ENCODE assay signal across 9 cellular contexts in the genomic region with DNA sequence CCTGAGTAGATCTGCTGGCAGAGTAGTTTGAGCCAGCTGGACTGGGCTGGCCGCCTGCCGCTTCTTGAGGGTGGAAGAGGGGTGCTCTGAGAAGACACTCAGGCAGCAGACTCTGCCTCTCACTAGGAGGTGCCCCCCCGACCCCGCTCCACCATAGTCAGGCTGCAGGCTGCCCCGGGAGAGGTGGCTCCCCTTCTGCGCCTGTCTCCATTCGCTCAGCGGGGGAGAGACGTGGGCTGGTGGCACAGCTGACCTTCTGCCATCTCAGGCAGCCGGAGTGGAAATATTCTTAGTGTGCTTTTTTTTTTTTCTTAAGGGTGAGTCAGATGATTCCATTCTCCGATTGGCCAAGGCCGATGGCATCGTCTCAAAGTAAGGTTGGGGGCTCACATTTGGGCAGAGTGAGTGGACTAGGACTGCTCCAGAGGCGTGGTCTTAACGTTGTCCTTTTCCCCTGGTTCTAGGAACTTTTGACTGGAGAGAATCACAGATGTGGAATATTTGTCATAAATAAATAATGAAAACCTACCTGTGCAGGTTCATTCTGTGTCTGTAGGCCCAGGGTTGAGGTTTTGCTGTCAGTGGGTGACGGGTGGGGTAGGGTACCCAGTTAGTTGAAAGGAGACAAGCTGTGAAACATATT. TPM values are rescaled to one million over a fixed set of nuclear protein-coding genes. Genes with fewer than 3 reads are reported as not detected.
A peak's percentile ranks its signal among the peaks of the same experiment; 100 is the strongest.
DNase-seq lines count a peak whose midpoint lies in the region; FAIRE-seq and TF ChIP-seq lines count a peak whose summit lies in the region.
"Had no signal": no experiment of that assay in that cellular context is flagged by ENCODE, and none has a peak within 500 bp of the region (broad histone marks: within the 10 kb centered on the region; RNA-seq: fewer than 3 reads in every experiment).

No MANE protein-coding gene starts in this region.

- no peak for FAIRE-seq in GM12892 (lab: Jason Lieb, UNC)
- FAIRE-seq in GM19239 (lab: Jason Lieb, UNC): no peak

- TF ChIP-seq CTCF in DOHH2 (IDR thresholded peaks at IDR 0.05; ENCODE audit: low read depth, low read length, poor library complexity, severe bottlenecking): no peak
- no peak for TF ChIP-seq CTCF in Peyer's patch (IDR thresholded peaks at IDR 0.05)
- no peak for TF ChIP-seq CTCF in endodermal cell (conservative IDR thresholded peaks at IDR 0.05)
- TF ChIP-seq CTCF in osteocyte (IDR thresholded peaks at IDR 0.05): no peak

- peak overlapping the region; percentile 94 for H3K4me3 Mint-ChIP-seq in endodermal cell
- peak overlapping the region; percentile 87 for H3K4me3 Mint-ChIP-seq in osteocyte (ENCODE audit: unreplicated experiment)

- no peaks in the 10 kb centered on the region for H3K9me3 ChIP-seq in DOHH2 (ENCODE audit: control insufficient read depth, insufficient read depth, low read length)
- no peaks in the 10 kb centered on the region for H3K9me3 ChIP-seq in Peyer's patch
- no peaks in the 10 kb centered on the region for H3K9me3 ChIP-seq in endodermal cell (ENCODE audit: control insufficient read depth, low read length)

- peaks cover 11% of the 10 kb centered on the region for H4K20me1 ChIP-seq in DOHH2 (ENCODE audit: control insufficient read depth, insufficient read depth, low read depth, low read length)

- H3K27ac ChIP-seq in DOHH2 (ENCODE audit: low read depth, low read length) (peak overlapping the region; percentile 78), Peyer's patch (peak overlapping the region in 2 of 4 donors; percentile 91 to 97), endodermal cell (ENCODE audit: low read depth, low read length) (no peak overlapping the region)

- H3K9ac ChIP-seq in endodermal cell (ENCODE audit: extremely low read depth, low read length, poor library complexity, severe bottlenecking): peak overlapping the region; percentile 91

- no peak for TF ChIP-seq POLR2A in Peyer's patch (IDR thresholded peaks at IDR 0.05)
- no peak for TF ChIP-seq POLR2A in GM12892 (IDR thresholded peaks at IDR 0.05; ENCODE audit: low read depth, low read length)

- H3K27me3 Mint-ChIP-seq in endodermal cell (ENCODE audit: insufficient read depth): no peaks in the 10 kb centered on the region
- H3K27me3 Mint-ChIP-seq in osteocyte (ENCODE audit: unreplicated experiment): no peaks in the 10 kb centered on the region

- no peaks in the 10 kb centered on the region for H3K27me3 ChIP-seq in DOHH2 (ENCODE audit: control insufficient read depth, low read length)
- no peaks in the 10 kb centered on the region for H3K27me3 ChIP-seq in Peyer's patch
- H3K27me3 ChIP-seq in endodermal cell (ENCODE audit: control insufficient read depth, insufficient read depth, low read length, poor library complexity, severe bottlenecking): no peaks in the 10 kb centered on the region

- H3K4me3 ChIP-seq in DOHH2 (ENCODE audit: low read length) (peak overlapping the region; percentile 100), Peyer's patch (peak overlapping the region; percentile 72 to 98 (median 84)), endodermal cell (ENCODE audit: low read length) (peak overlapping the region; percentile 100)

- H3K79me2 ChIP-seq in DOHH2 (ENCODE audit: control insufficient read depth, low read length): peaks cover 64% of the 10 kb centered on the region

- WGBS in endodermal cell (ENCODE audit: insufficient coverage in 1 of 2, insufficient read length in 1 of 2), 2 experiments: 90 to 94% methylated on average over 11 to 16 of the region's 16 CpGs

- peaks cover 37% of the 10 kb centered on the region for H3F3A ChIP-seq in DOHH2 (ENCODE audit: control insufficient read depth, insufficient read depth)

- H3K9me2 ChIP-seq in DOHH2 (replicated peaks; ENCODE audit: control insufficient read depth, low read length): no peaks in the 10 kb centered on the region

- H3K36me3 ChIP-seq in DOHH2 (ENCODE audit: control insufficient read depth, low read length) (peaks cover 67% of the 10 kb centered on the region), Peyer's patch (peaks cover 0 to 21% (median 0%) of the 10 kb centered on the region in 3 donors), endodermal cell (ENCODE audit: control insufficient read depth, insufficient read depth, low read length) (peaks cover 33% of the 10 kb centered on the region)

- H3K4me2 ChIP-seq in DOHH2 (ENCODE audit: low read length): peak overlapping the region; percentile 80

- H3K4me1 Mint-ChIP-seq in endodermal cell (peaks cover 20% of the 10 kb centered on the region), osteocyte (ENCODE audit: unreplicated experiment) (peaks cover 24% of the 10 kb centered on the region)

- H3K36me3 Mint-ChIP-seq in endodermal cell (ENCODE audit: low read depth) (peaks cover 31% of the 10 kb centered on the region), osteocyte (ENCODE audit: unreplicated experiment) (peaks cover 4% of the 10 kb centered on the region)

- H3K4me1 ChIP-seq in DOHH2 (ENCODE audit: control insufficient read depth, low read length) (peaks cover 26% of the 10 kb centered on the region), Peyer's patch (peaks cover 0 to 23% (median 16%) of the 10 kb centered on the region in 4 donors), endodermal cell (ENCODE audit: control insufficient read depth, insufficient read depth, low read length) (no peaks in the 10 kb centered on the region)

- DNase-seq in Peyer's patch: no peak
- no peak for DNase-seq in endodermal cell
- DNase-seq in osteocyte (ENCODE audit: extremely low spot score, unreplicated experiment): no peak
- DNase-seq in iPS-NIHi11 (ENCODE audit: low spot score): no peak
- DNase-seq in GM12892 (ENCODE audit: insufficient read length): no peak
- DNase-seq in GM19239 (ENCODE audit: insufficient read length, low spot score): no peak
- no peak for DNase-seq in HuH-7 (ENCODE audit: low spot score)

- H3K27ac Mint-ChIP-seq in endodermal cell: peak overlapping the region; percentile 92
- peak overlapping the region; percentile 70 for H3K27ac Mint-ChIP-seq in osteocyte (ENCODE audit: unreplicated experiment)

- H3K9me3 Mint-ChIP-seq in endodermal cell (no peaks in the 10 kb centered on the region), osteocyte (ENCODE audit: unreplicated experiment) (no peaks in the 10 kb centered on the region)

RNA-seq across cellular contexts. Expression of a gene that starts 1.2 kb away (rescaled TPM):
- total RNA-seq in Peyer's patch (100 to 1,000 TPM; 507 to 769 (median 622) TPM), endodermal cell (1,000 to 10,000 TPM; 1,288 to 1,382 TPM), osteocyte (1,013 and 1,039 TPM in 2 replicates)
- polyA plus RNA-seq in endodermal cell (2013, experiment 1 of 2): 1,213 TPM
- polyA plus RNA-seq in endodermal cell (2013, experiment 2 of 2): 1,212 TPM
- 4,195 TPM for polyA plus RNA-seq in GM12892 (2012; ENCODE audit: missing spikeins)

RNA-seq across cellular contexts. Expression of a gene that starts 19.0 kb away (rescaled TPM):
- total RNA-seq in Peyer's patch (10 to 100 TPM in 2 of 4 donors, 1 to 10 TPM in 2; 7.2 to 33.8 (median 11.1) TPM), endodermal cell (10 to 100 TPM; 10.4 to 15.6 TPM), osteocyte (7.8 and 8.8 TPM in 2 replicates)
- polyA plus RNA-seq in endodermal cell (2013, experiment 1 of 2): 13.5 TPM
- polyA plus RNA-seq in endodermal cell (2013, experiment 2 of 2): 13.0 TPM
- polyA plus RNA-seq in GM12892 (2012; ENCODE audit: missing spikeins): 6.3 TPM

RNA-seq across cellular contexts. Expression of a gene that starts 21.0 kb away (rescaled TPM):
- 100 to 1,000 TPM in 2 of 4 donors, 10 to 100 TPM in 2; 31.2 to 328 (median 87.3) TPM for total RNA-seq in Peyer's patch
- 100 to 1,000 TPM; 315 to 369 TPM for total RNA-seq in endodermal cell
- 95.9 TPM for polyA plus RNA-seq in endodermal cell (2013, experiment 1 of 2)
- 89.1 TPM for polyA plus RNA-seq in endodermal cell (2013, experiment 2 of 2)
- total RNA-seq in osteocyte: 201 and 204 TPM in 2 replicates
- polyA plus RNA-seq in GM12892 (2012; ENCODE audit: missing spikeins): 1.6 TPM

RNA-seq across cellular contexts. Expression of a gene that starts 39.2 kb away (rescaled TPM):
- total RNA-seq in Peyer's patch (10 to 100 TPM in 3 of 4 donors, 1 to 10 TPM in 1; 6.6 to 26.7 (median 13.4) TPM), endodermal cell (under 1 TPM in 1 of 2 donors, not detected in 1; 0.40 TPM), osteocyte (not detected in 2 replicates)
- polyA plus RNA-seq in endodermal cell (2013, experiment 1 of 2): 0.07 TPM
- polyA plus RNA-seq in endodermal cell (2013, experiment 2 of 2): 0.25 TPM
- not detected for polyA plus RNA-seq in GM12892 (2012; ENCODE audit: missing spikeins)
- total RNA-seq: omental fat pad had no signal
